Comparison of ENCODE assay signal across 1 cellular context in the genomic region with DNA sequence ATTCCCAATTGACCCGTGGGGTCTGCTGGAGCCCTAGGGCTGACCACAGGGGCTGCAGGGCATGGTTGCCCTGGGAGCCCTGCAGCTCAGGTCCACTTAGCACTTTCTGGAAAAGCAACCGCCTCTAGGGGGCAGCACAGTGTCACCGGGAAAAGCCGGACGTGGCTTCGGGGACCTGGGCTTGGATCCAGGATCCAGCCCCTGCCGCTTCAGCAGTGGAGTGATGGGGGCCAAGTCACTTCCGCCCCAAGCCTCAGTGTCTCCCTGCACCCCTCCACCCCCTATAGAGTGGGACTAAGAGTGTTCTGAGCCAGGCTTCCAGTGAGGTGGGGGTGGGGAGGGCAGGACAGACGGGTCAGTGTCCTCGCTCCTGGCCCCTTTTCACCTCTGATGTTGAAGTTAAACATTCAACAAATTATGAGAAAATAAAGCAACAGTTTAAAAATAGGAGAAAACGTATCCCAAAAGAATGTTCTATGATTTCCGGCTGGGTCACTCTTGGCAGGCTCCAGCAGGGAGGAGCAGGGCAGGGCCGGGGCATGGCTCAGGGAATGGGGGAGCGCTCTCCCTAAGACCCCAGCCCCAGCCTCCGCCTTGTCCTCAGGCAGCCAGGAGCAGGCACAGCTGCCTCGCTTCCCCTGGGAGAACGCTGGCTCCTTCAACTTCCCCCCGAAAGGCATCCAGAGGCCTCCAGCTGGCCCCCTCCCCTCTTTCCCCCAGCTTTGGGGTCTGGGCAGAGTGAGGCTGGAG.
TF ChIP-seq lines count a peak whose summit lies in the region.

No MANE protein-coding gene starts in this region.

TF ChIP-seq in GM12878, 131 proteins besides CTCF, POLR2A, EP300 and RAD21 (continued from another document):
- no peak for TF ChIP-seq ZBTB40 (IDR thresholded peaks at IDR 0.05; ENCODE audit: borderline replicate concordance)
TF ChIP-seq in GM12878: peak in this region for 1.
